Comparison of ENCODE assay signal across 9 cellular contexts in the genomic region with DNA sequence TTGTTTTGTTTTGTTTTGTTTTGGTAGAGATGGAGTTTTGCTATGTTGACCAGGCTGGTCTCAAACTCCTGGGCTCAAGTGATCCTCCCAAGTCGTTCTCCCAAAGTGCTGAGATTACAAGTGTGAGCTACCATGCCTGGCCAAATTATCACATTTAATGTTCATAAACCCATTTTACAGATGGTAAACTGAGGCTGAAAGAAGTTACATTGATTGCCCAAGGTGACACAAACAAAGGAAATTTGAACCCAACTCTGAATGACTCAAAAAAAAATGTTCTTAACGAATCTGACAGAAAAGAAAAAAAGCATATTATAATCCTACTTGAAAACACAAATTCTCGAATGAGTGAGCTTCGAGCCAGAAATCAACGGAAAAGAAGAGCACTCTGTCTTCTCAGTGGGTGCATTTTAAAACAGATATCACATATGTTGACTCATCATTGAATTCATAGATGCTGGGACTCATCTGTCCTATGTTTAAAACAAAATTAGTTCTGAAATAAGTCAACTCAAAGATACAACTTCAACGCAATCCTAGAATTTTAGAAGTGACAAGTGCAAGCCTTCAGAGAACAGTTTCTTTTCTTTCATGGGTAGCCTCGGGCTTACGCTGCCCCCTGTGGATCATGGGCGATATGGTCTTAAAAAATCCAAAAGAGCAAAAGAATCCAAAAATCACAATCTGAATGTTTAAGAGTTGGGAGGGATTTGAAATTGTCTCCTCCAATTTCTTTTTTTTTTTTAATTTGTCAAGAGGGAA. TPM values are rescaled to one million over a fixed set of nuclear protein-coding genes. Genes with fewer than 3 reads are reported as not detected.
DNase-seq lines count a peak whose midpoint lies in the region; ATAC-seq and TF ChIP-seq lines count a peak whose summit lies in the region.
"Had no signal": no experiment of that assay in that cellular context is flagged by ENCODE, and none has a peak within 500 bp of the region (broad histone marks: within the 10 kb centered on the region; RNA-seq: fewer than 3 reads in every experiment).

No MANE protein-coding gene starts in this region.

- TF ChIP-seq RAD21 in liver (IDR thresholded peaks at IDR 0.05): peak; percentile 66 to 72

- H3K4me3 Mint-ChIP-seq in stimulated activated naive CD8-positive, alpha-beta T cell treated with anti-CD3 and anti-CD28 coated beads, Interleukin-15, amount 100 ng/mL, for 72 hours: peak overlapping the region in 1 of 2 donors; percentile 13
- no peak overlapping the region for H3K4me3 Mint-ChIP-seq in stimulated activated memory B cell treated with anti-CD40 and anti-IgM and Interleukin-4, amounts not matched to agents 10 μg/mL and 1 μg/mL and 100 μg/mL, for 72 hours

- H3K27ac Mint-ChIP-seq in stimulated activated naive CD8-positive, alpha-beta T cell treated with anti-CD3 and anti-CD28 coated beads, Interleukin-15, amount 100 ng/mL, for 72 hours: peak overlapping the region in 1 of 2 donors; percentile 42
- no peak overlapping the region for H3K27ac Mint-ChIP-seq in stimulated activated memory B cell treated with anti-CD40 and anti-IgM and Interleukin-4, amounts not matched to agents 10 μg/mL and 1 μg/mL and 100 μg/mL, for 72 hours

- no peak overlapping the region for H3K4me3 ChIP-seq in OCI-LY7 (ENCODE audit: low read depth, low read length, poor library complexity, severe bottlenecking)
- no peak overlapping the region for H3K4me3 ChIP-seq in liver (ENCODE audit: low read depth in 1 of 3, low read length in 3 of 3)

- WGBS in liver: 59% methylated on average over 9 of the region's 9 CpGs

- H3K27me3 ChIP-seq in liver (ENCODE audit: control insufficient read depth in 4 of 4, insufficient read depth in 4 of 4, low read length in 3 of 4): no peaks in the 10 kb centered on the region

- in situ Hi-C loops in Caki2 (cut with HindIII; ENCODE audit: low pct_unique_long_range_greater_than_20kb, low sequenced_read_pairs): no loop called here

- no peaks in the 10 kb centered on the region for H3K36me3 Mint-ChIP-seq in stimulated activated memory B cell treated with anti-CD40 and anti-IgM and Interleukin-4, amounts not matched to agents 10 μg/mL and 1 μg/mL and 100 μg/mL, for 72 hours

- no peak overlapping the region for H3K9ac ChIP-seq in liver (ENCODE audit: low read depth in 1 of 2, low read length in 2 of 2)

- no peaks in the 10 kb centered on the region for H3K27me3 Mint-ChIP-seq in stimulated activated naive CD8-positive, alpha-beta T cell treated with anti-CD3 and anti-CD28 coated beads, Interleukin-15, amount 100 ng/mL, for 72 hours
- H3K27me3 Mint-ChIP-seq in stimulated activated memory B cell treated with anti-CD40 and anti-IgM and Interleukin-4, amounts not matched to agents 10 μg/mL and 1 μg/mL and 100 μg/mL, for 72 hours: no peaks in the 10 kb centered on the region

- H3K4me1 ChIP-seq in OCI-LY7 (ENCODE audit: insufficient read depth, low read length, poor library complexity, severe bottlenecking) (peaks cover 83% of the 10 kb centered on the region), liver (ENCODE audit: control insufficient read depth in 4 of 4, insufficient read depth in 4 of 4, low read length in 3 of 4) (no peaks in the 10 kb centered on the region)

- H3K36me3 ChIP-seq in OCI-LY7 (ENCODE audit: insufficient read depth, low read length) (peaks cover 28% of the 10 kb centered on the region), liver (ENCODE audit: control insufficient read depth in 4 of 4, insufficient read depth in 3 of 4, low read depth in 1 of 4, low read length in 3 of 4) (no peaks in the 10 kb centered on the region)

- peaks cover 77% of the 10 kb centered on the region for H3K4me1 Mint-ChIP-seq in stimulated activated naive CD8-positive, alpha-beta T cell treated with anti-CD3 and anti-CD28 coated beads, Interleukin-15, amount 100 ng/mL, for 72 hours
- peaks cover 13% of the 10 kb centered on the region for H3K4me1 Mint-ChIP-seq in stimulated activated memory B cell treated with anti-CD40 and anti-IgM and Interleukin-4, amounts not matched to agents 10 μg/mL and 1 μg/mL and 100 μg/mL, for 72 hours

- H3K9me3 ChIP-seq in OCI-LY7 (ENCODE audit: low read length) (peaks cover 28% of the 10 kb centered on the region), liver (ENCODE audit: control insufficient read depth in 4 of 4, low read length in 3 of 4) (peaks cover 0 to 2% (median 0%) of the 10 kb centered on the region in 4 donors)

- TF ChIP-seq CTCF in OCI-LY7 (conservative IDR thresholded peaks at IDR 0.05; ENCODE audit: low read length): peak; percentile 100
- peak; percentile 30 for TF ChIP-seq CTCF in liver (IDR thresholded peaks at IDR 0.05; ENCODE audit: low read depth, low read length, missing input control)

- intact Hi-C loops in OCI-LY7 (cut with micrococcal nuclease; ENCODE audit: unreplicated experiment): loop anchor here (1.0 to 10.0 kb wide), 7 partner anchors 93 to 990 kb away; a partner anchor contains a TSS

- DNase-seq in Caki2 (ENCODE audit: low read depth): peak; percentile 27
- peak; percentile 87 for DNase-seq in OCI-LY7 (ENCODE audit: low spot score)
- DNase-seq in activated naive CD4-positive, alpha-beta T cell treated with anti-CD3 and anti-CD28 coated beads, Interleukin-2, amount 50 U/mL, for 16 hours: peak; percentile 70
- DNase-seq in stimulated activated naive CD8-positive, alpha-beta T cell treated with anti-CD3 and anti-CD28 coated beads, Interleukin-15, amount 100 ng/mL, for 72 hours: peak; percentile 53 to 77
- no peak for DNase-seq in SHP77 treated with DMSO at 0.1 percent for 48 hours (lab: John Stamatoyannopoulos, UW)

- no TSS peak for BruUV-seq in OCI-LY7 (replicated peaks; lab: Mats Ljungman, UMichigan)

- peak overlapping the region; percentile 89; the same call in 1 of the 2 replicates for H2AFZ ChIP-seq in OCI-LY7 (ENCODE audit: low read length)

- H3K79me2 ChIP-seq in OCI-LY7 (ENCODE audit: insufficient read depth, low read depth, low read length): no peaks in the 10 kb centered on the region

- no peaks in the 10 kb centered on the region for H3K9me2 ChIP-seq in OCI-LY7 (ENCODE audit: insufficient read depth, low read length)

- H3K9me3 Mint-ChIP-seq in stimulated activated naive CD8-positive, alpha-beta T cell treated with anti-CD3 and anti-CD28 coated beads, Interleukin-15, amount 100 ng/mL, for 72 hours: peaks cover 19 to 24% of the 10 kb centered on the region in 2 donors
- peaks cover 5% of the 10 kb centered on the region for H3K9me3 Mint-ChIP-seq in stimulated activated memory B cell treated with anti-CD40 and anti-IgM and Interleukin-4, amounts not matched to agents 10 μg/mL and 1 μg/mL and 100 μg/mL, for 72 hours

- POLR2A ChIA-PET in OCI-LY7 (lab: Charles Lee): interaction anchor here (0.5 to 17.6 kb wide), 17 partner anchors 10 to 236 kb away, joined by 3 to 271 read pairs (median 5); no protein-coding TSS in a partner anchor

- peak overlapping the region; percentile 53 for H3K4me2 ChIP-seq in OCI-LY7 (ENCODE audit: low read length)

- CTCF ChIA-PET in OCI-LY7 (lab: Charles Lee; ENCODE audit: unreplicated experiment): interaction anchor here (0.6 to 3.0 kb wide), 3 partner anchors 13 to 205 kb away, joined by 3 to 11 read pairs (median 6); no protein-coding TSS in a partner anchor

- no peaks in the 10 kb centered on the region for H4K20me1 ChIP-seq in OCI-LY7 (ENCODE audit: insufficient read depth, low read length)

- H3K27ac ChIP-seq in OCI-LY7 (ENCODE audit: low read depth, low read length, poor library complexity, severe bottlenecking) (peak overlapping the region; percentile 97), liver (ENCODE audit: low read depth in 1 of 2, low read length in 2 of 2) (no peak overlapping the region)

- ATAC-seq in GM19463 (IDR thresholded peaks at IDR 0.05; ENCODE audit: unreplicated experiment): peak; percentile 35
- peak; percentile 87 for ATAC-seq in stimulated activated naive CD8-positive, alpha-beta T cell treated with anti-CD3 and anti-CD28 coated beads, Interleukin-15, amount 100 ng/mL, for 72 hours
- no peak for ATAC-seq in stimulated activated memory B cell treated with anti-CD40 and anti-IgM and Interleukin-4, amounts not matched to agents 10 μg/mL and 1 μg/mL and 100 μg/mL, for 72 hours

TF ChIP-seq in liver, 16 proteins besides CTCF, POLR2A, EP300 and RAD21:
- TF ChIP-seq, protein P1, sequence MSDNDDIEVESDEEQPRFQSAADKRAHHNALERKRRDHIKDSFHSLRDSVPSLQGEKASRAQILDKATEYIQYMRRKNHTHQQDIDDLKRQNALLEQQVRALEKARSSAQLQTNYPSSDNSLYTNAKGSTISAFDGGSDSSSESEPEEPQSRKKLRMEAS (IDR thresholded peaks at IDR 0.05): no peak
- TF ChIP-seq HNF4A (conservative IDR thresholded peaks at IDR 0.05) (no peak), SP1 (IDR thresholded peaks at IDR 0.05) (no peak), EGR1 (IDR thresholded peaks at IDR 0.05; ENCODE audit: low read depth in 2 of 2) (no peak), FOXA1 (IDR thresholded peaks at IDR 0.05) (no peak), GABPA (IDR thresholded peaks at IDR 0.05 in 1 of 2, conservative IDR thresholded peaks at IDR 0.05 in 1 of 2) (no peak)
- TF ChIP-seq, protein P2, sequence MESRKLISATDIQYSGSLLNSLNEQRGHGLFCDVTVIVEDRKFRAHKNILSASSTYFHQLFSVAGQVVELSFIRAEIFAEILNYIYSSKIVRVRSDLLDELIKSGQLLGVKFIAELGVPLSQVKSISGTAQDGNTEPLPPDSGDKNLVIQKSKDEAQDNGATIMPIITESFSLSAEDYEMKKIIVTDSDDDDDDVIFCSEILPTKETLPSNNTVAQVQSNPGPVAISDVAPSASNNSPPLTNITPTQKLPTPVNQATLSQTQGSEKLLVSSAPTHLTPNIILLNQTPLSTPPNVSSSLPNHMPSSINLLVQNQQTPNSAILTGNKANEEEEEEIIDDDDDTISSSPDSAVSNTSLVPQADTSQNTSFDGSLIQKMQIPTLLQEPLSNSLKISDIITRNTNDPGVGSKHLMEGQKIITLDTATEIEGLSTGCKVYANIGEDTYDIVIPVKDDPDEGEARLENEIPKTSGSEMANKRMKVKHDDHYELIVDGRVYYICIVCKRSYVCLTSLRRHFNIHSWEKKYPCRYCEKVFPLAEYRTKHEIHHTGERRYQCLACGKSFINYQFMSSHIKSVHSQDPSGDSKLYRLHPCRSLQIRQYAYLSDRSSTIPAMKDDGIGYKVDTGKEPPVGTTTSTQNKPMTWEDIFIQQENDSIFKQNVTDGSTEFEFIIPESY (IDR thresholded peaks at IDR 0.05): no peak

RNA-seq across cellular contexts. Expression of a gene that starts 28.4 kb away (rescaled TPM):
- 0.87 and 3.5 TPM in 2 replicates for total RNA-seq in Caki2 (2014; rRNA removed; shearing (Covaris generic); ENCODE audit: low replicate concordance)
- 0.82 and 1.1 TPM in 2 replicates for total RNA-seq in OCI-LY7 (2014; rRNA removed; shearing (Covaris generic))
- total RNA-seq in OCI-LY7 (2022) (0.50 and 1.3 TPM in 2 replicates), liver (10 to 100 TPM in 1 of 2 donors, 1 to 10 TPM in 1; 3.0 to 38.8 TPM)
- 10 to 100 TPM in 1 of 2 donors, 1 to 10 TPM in 1; 3.2 to 13.9 TPM for polyA plus RNA-seq in liver
- total RNA-seq: RPMI7951 had no signal
